Comparison of ENCODE assay signal across 8 cellular contexts in genomic region chr11:103682318-103683184, GRCh38.
DNase-seq lines count a peak whose midpoint lies in the region; ATAC-seq and TF ChIP-seq lines count a peak whose summit lies in the region.

No MANE protein-coding gene starts in this region.

- no peaks in the 10 kb centered on the region for H3F3A ChIP-seq in GM23338 (replicated peaks; ENCODE audit: low read depth)

- H3K9ac ChIP-seq in KMS-11 = no peak overlapping the region
- H3K9ac ChIP-seq in trophoblast cell (ENCODE audit: low read length) = no peak overlapping the region

- H3K9me3 ChIP-seq in trophoblast cell (ENCODE audit: insufficient read depth, low read depth, low read length) = no peaks in the 10 kb centered on the region

- peak; percentile 65 for DNase-seq in GM04504 (ENCODE audit: low read depth)
- peak; percentile 88 for DNase-seq in GM23338 (ENCODE audit: low spot score)
- peak; percentile 47 for DNase-seq in RPMI8226
- DNase-seq in activated naive CD4-positive, alpha-beta T cell treated with anti-CD3 and anti-CD28 coated beads for 36 hours = peak; percentile 57
- peak; percentile 2 to 88 (median 72) for DNase-seq in head of caudate nucleus
- DNase-seq in trophoblast cell = peak; percentile 54 to 75
- DNase-seq in epidermal melanocyte (ENCODE audit: insufficient read length, low spot score) = no peak

- H3K4me3 ChIP-seq in GM23338 (no peak overlapping the region), KMS-11 (IDR thresholded peaks at IDR 0.05; ENCODE audit: insufficient read depth, low read depth, low read length) (no peak overlapping the region), trophoblast cell (ENCODE audit: low read depth, low read length) (no peak overlapping the region)

- H4K8ac ChIP-seq in trophoblast cell (ENCODE audit: low read depth, low read length) = peak overlapping the region; percentile 17

- H2BK120ac ChIP-seq in trophoblast cell (ENCODE audit: insufficient read depth, low read length, poor library complexity) = no peak overlapping the region

- no peak overlapping the region for H2AK5ac ChIP-seq in trophoblast cell (ENCODE audit: low read length)

- no peak overlapping the region for H2BK5ac ChIP-seq in trophoblast cell (ENCODE audit: low read depth, low read length, poor library complexity)

- peak; percentile 99 for ATAC-seq in GM23338

- no peaks in the 10 kb centered on the region for H3K9me2 ChIP-seq in GM23338 (ENCODE audit: insufficient read depth)

- TF ChIP-seq CTCF in GM23338 (conservative IDR thresholded peaks at IDR 0.05; ENCODE audit: low read depth in 2 of 2) = peak; percentile 85 to 95
- TF ChIP-seq CTCF in KMS-11 (conservative IDR thresholded peaks at IDR 0.05; ENCODE audit: low read depth, low read length) = peak; percentile 81

- H2BK12ac ChIP-seq in trophoblast cell (ENCODE audit: low read length) = no peak overlapping the region

- no peak overlapping the region for H3K27ac Mint-ChIP-seq in GM23338
- no peak overlapping the region for H3K27ac Mint-ChIP-seq in activated naive CD4-positive, alpha-beta T cell treated with anti-CD3 and anti-CD28 coated beads for 36 hours

- no peak overlapping the region; the same call in 2 of the 3 replicates for H3K4me3 Mint-ChIP-seq in GM23338
- H3K4me3 Mint-ChIP-seq in activated naive CD4-positive, alpha-beta T cell treated with anti-CD3 and anti-CD28 coated beads for 36 hours = no peak overlapping the region

- no peak overlapping the region for H3K14ac ChIP-seq in trophoblast cell (ENCODE audit: low read length)

- no peak overlapping the region for H3K23ac ChIP-seq in trophoblast cell (ENCODE audit: low read length)

- intact Hi-C loops in activated naive CD4-positive, alpha-beta T cell treated with anti-CD3 and anti-CD28 coated beads for 36 hours (cut with micrococcal nuclease) = loop anchor here (1.0 to 5.0 kb wide), 3 partner anchors 469 to 925 kb away; no protein-coding TSS in a partner anchor
- intact Hi-C loops in head of caudate nucleus (cut with DNase I) = loop anchor here (10.0 kb wide), 1 partner anchor 472 kb away; no protein-coding TSS in a partner anchor

- H3K36me3 Mint-ChIP-seq in GM23338 (ENCODE audit: low read depth) = no peaks in the 10 kb centered on the region
- H3K36me3 Mint-ChIP-seq in activated naive CD4-positive, alpha-beta T cell treated with anti-CD3 and anti-CD28 coated beads for 36 hours (ENCODE audit: low read depth) = no peaks in the 10 kb centered on the region

- H4K20me1 ChIP-seq in GM23338 (replicated peaks; ENCODE audit: insufficient read depth) (no peaks in the 10 kb centered on the region), KMS-11 (ENCODE audit: insufficient read depth) (no peaks in the 10 kb centered on the region)

- H3K27me3 ChIP-seq in GM23338 (ENCODE audit: insufficient read depth) = no peaks in the 10 kb centered on the region
- no peaks in the 10 kb centered on the region for H3K27me3 ChIP-seq in KMS-11 (ENCODE audit: insufficient read depth, low read depth)
- H3K27me3 ChIP-seq in trophoblast cell (ENCODE audit: insufficient read depth, low read length) = no peaks in the 10 kb centered on the region

- CTCF ChIA-PET in activated naive CD4-positive, alpha-beta T cell treated with anti-CD3 and anti-CD28 coated beads for 36 hours (lab: Charles Lee) = interaction anchor here (0.6 to 1.5 kb wide), 4 partner anchors 10 to 314 kb away, joined by 3 to 8 read pairs (median 4); no protein-coding TSS in a partner anchor

- H3K4me1 ChIP-seq in GM23338 (ENCODE audit: insufficient read depth) (peaks cover 13% of the 10 kb centered on the region), KMS-11 (ENCODE audit: low read depth, poor library complexity, severe bottlenecking) (no peaks in the 10 kb centered on the region), trophoblast cell (ENCODE audit: control insufficient read depth in 1 of 2, insufficient read depth in 2 of 2, low read length in 2 of 2) (peaks cover 2 to 5% of the 10 kb centered on the region in 2 experiments)

- H3K36me3 ChIP-seq in GM23338 (ENCODE audit: insufficient read depth) = no peaks in the 10 kb centered on the region
- no peaks in the 10 kb centered on the region for H3K36me3 ChIP-seq in KMS-11 (ENCODE audit: insufficient read depth)
- no peaks in the 10 kb centered on the region for H3K36me3 ChIP-seq in trophoblast cell (ENCODE audit: control insufficient read depth in 1 of 2, insufficient read depth in 2 of 2, low read length in 2 of 2)

- H3K27me3 Mint-ChIP-seq in GM23338 (ENCODE audit: insufficient read depth, low read depth, poor library complexity) = peaks cover 2% of the 10 kb centered on the region
- H3K27me3 Mint-ChIP-seq in activated naive CD4-positive, alpha-beta T cell treated with anti-CD3 and anti-CD28 coated beads for 36 hours (ENCODE audit: low read depth) = no peaks in the 10 kb centered on the region

- H4K91ac ChIP-seq in trophoblast cell (ENCODE audit: low read depth, low read length) = no peak overlapping the region

- no peak overlapping the region; the same call in 1 of the 2 replicates for H3K4me2 ChIP-seq in GM23338
- H3K4me2 ChIP-seq in KMS-11 = no peak overlapping the region
- H3K4me2 ChIP-seq in trophoblast cell (ENCODE audit: low read length) = no peak overlapping the region

- H3K79me2 ChIP-seq in GM23338 (replicated peaks; ENCODE audit: insufficient read depth) (no peaks in the 10 kb centered on the region), KMS-11 (ENCODE audit: insufficient read depth, low read depth) (no peaks in the 10 kb centered on the region), trophoblast cell (ENCODE audit: control insufficient read depth, insufficient read depth, low read length, poor library complexity) (no peaks in the 10 kb centered on the region)

- no peak overlapping the region for H3K18ac ChIP-seq in trophoblast cell (ENCODE audit: low read length)

- no peaks in the 10 kb centered on the region for H3K9me3 Mint-ChIP-seq in GM23338
- no peaks in the 10 kb centered on the region for H3K9me3 Mint-ChIP-seq in activated naive CD4-positive, alpha-beta T cell treated with anti-CD3 and anti-CD28 coated beads for 36 hours

- no peak overlapping the region for H4K12ac ChIP-seq in trophoblast cell (ENCODE audit: low read depth, low read length)

- peak overlapping the region; percentile 11; the same call in 1 of the 2 replicates for H2AFZ ChIP-seq in GM23338
- peak overlapping the region; percentile 30; the same call in 1 of the 2 replicates for H2AFZ ChIP-seq in KMS-11 (ENCODE audit: low read depth)
- H2AFZ ChIP-seq in trophoblast cell (ENCODE audit: insufficient read depth, low read length, poor library complexity) = no peak overlapping the region

- H3K27ac ChIP-seq in GM23338 (ENCODE audit: low read depth) (no peak overlapping the region), KMS-11 (no peak overlapping the region), trophoblast cell (ENCODE audit: low read depth, low read length) (no peak overlapping the region)

- no CpG with 5 or more reads among the region's 8 CpGs for WGBS in trophoblast cell (ENCODE audit: extremely low coverage, insufficient coverage, insufficient read length)

- H3K4ac ChIP-seq in trophoblast cell (ENCODE audit: low read depth, low read length) = no peak overlapping the region

- no peaks in the 10 kb centered on the region for H3K79me1 ChIP-seq in trophoblast cell (ENCODE audit: low read length)

- peaks cover 14% of the 10 kb centered on the region; the same call in 2 of the 3 replicates for H3K4me1 Mint-ChIP-seq in GM23338
- H3K4me1 Mint-ChIP-seq in activated naive CD4-positive, alpha-beta T cell treated with anti-CD3 and anti-CD28 coated beads for 36 hours (ENCODE audit: low read depth) = peaks cover 2% of the 10 kb centered on the region

TF ChIP-seq in GM23338, 12 proteins besides CTCF, POLR2A, EP300 and RAD21 (continues in another document):
- TF ChIP-seq ZNF114 (CRISPR knock-in tag; IDR thresholded peaks at IDR 0.05) (no peak), REST (IDR thresholded peaks at IDR 0.05; ENCODE audit: unreplicated experiment) (no peak), ZNF331 (CRISPR knock-in tag; IDR thresholded peaks at IDR 0.05; ENCODE audit: low read depth) (no peak), POLR2AphosphoS5 (IDR thresholded peaks at IDR 0.05; ENCODE audit: low read depth) (no peak), ETS1 (IDR thresholded peaks at IDR 0.05) (no peak), EZH2phosphoT487 (IDR thresholded peaks at IDR 0.05; ENCODE audit: unreplicated experiment) (no peak), EZH2 (IDR thresholded peaks at IDR 0.05; ENCODE audit: low read depth, unreplicated experiment) (no peak), CREB1 (CRISPR knock-in tag; IDR thresholded peaks at IDR 0.05; ENCODE audit: low read depth) (no peak)
